In the genomic region with DNA sequence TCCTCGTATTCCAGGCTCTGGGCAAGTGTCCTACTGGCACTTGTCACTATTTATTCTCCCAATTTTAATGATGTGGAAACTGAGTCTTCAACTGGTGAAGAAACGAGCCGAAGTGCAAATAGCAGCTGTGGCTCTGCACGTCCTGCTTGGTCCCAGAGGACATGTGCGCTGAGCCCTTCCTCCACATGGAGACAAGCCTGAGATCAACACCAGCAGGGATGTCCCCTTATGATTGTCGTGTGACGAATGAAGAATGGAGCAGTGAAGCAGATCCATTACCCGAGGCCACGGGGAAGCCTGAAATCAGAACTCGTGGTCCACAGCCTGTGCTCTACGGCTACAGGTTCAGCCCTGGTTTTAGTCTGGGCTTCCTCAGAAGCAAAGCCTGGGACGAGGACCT, we compare ENCODE assay signal across 27 cellular contexts.
"Had no signal": no experiment of that assay in that cellular context is flagged by ENCODE, and none has a peak within 500 bp of the region (broad histone marks: within the 10 kb centered on the region; RNA-seq: fewer than 3 reads in every experiment).

No MANE protein-coding gene starts in this region.

- H3K27me3 ChIP-seq: ovary, right lobe of liver, testis, tibial artery had no signal

- H3K9me3 ChIP-seq: mucosa of descending colon, ovary, psoas muscle, right lobe of liver, testis, tibial artery, upper lobe of left lung had no signal

- FAIRE-seq: colon, keratinocyte, urothelium cell line had no signal

- H3K36me3 ChIP-seq: gastroesophageal sphincter, ovary, right lobe of liver, spleen, tibial artery, upper lobe of left lung had no signal

- H3K4me3 ChIP-seq: dorsolateral prefrontal cortex, gastroesophageal sphincter, mucosa of descending colon, ovary, psoas muscle, right lobe of liver, spleen, testis, tibial artery, upper lobe of left lung had no signal

- H3K27ac ChIP-seq: epithelial cell of prostate, gastroesophageal sphincter, ovary, psoas muscle, right lobe of liver, spleen, testis, tibial artery, upper lobe of left lung had no signal

- DNase-seq: central memory CD4-positive, alpha-beta T cell; dorsolateral prefrontal cortex; effector CD4-positive, alpha-beta T cell; endodermal cell; foreskin fibroblast; mesenchymal stem cell; mucosa of descending colon; naive B cell; occipital lobe; ovary; psoas muscle; right lobe of liver; spleen; stimulated activated CD4-positive, alpha-beta T cell treated with anti-CD3 and anti-CD28 coated beads, Interleukin-4, amount 100 ng/mL, for 4 hours; stimulated activated naive CD8-positive, alpha-beta T cell treated with anti-CD3 and anti-CD28 coated beads, Interleukin-15, Interleukin-2, amounts not matched to agents 100 U/mL and 50 U/mL, for 24 hours; substantia nigra; testis; tibial artery; upper lobe of left lung had no signal

- H3K4me1 ChIP-seq: gastroesophageal sphincter, psoas muscle, right lobe of liver, spleen, testis, upper lobe of left lung had no signal

- ATAC-seq: esophagus mucosa; gastroesophageal sphincter; mucosa of descending colon; natural killer cell treated with Interleukin-12 subunit alpha and Interleukin-12 subunit beta and Interleukin-15 and Interleukin-18, amount 100 ng/mL, for 72 hours; psoas muscle; right lobe of liver; stimulated activated memory B cell treated with anti-CD40 and anti-IgM and Interleukin-4, amounts not matched to agents 10 μg/mL and 1 μg/mL and 100 μg/mL, for 72 hours; stimulated activated naive CD8-positive, alpha-beta T cell treated with anti-CD3 and anti-CD28 coated beads, Interleukin-15, Interleukin-2, amounts not matched to agents 100 U/mL and 50 U/mL, for 24 hours had no signal
